11 cellular contexts compared by ENCODE assay signal in the genomic region with DNA sequence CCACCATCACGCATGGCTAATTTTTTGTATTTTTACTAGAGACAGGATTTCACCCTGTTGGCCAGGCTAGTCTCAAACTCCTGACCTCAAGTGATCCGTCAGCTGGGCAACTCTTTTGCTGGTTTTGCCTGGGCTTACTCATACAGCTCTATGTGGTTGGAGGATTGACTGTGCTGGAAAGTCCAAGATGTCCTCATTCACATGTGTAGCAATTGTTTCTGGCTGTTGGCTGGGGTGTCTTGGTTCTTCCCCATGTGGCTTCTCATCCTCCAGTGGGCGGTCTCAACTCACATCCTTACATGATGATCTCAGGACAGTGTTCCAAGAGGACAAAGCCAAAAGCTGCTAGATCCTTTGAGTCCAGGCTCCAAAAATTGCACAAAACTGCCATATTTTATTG. TPM values are rescaled to one million over a fixed set of nuclear protein-coding genes. Genes with fewer than 3 reads are reported as not detected.
A peak's percentile ranks its signal among the peaks of the same experiment; 100 is the strongest.
DNase-seq lines count a peak whose midpoint lies in the region; ATAC-seq and TF ChIP-seq lines count a peak whose summit lies in the region.
"Had no signal": no experiment of that assay in that cellular context is flagged by ENCODE, and none has a peak within 500 bp of the region (broad histone marks: within the 10 kb centered on the region; RNA-seq: fewer than 3 reads in every experiment).

No MANE protein-coding gene starts in this region.

- H3K27ac Mint-ChIP-seq in osteocyte (ENCODE audit: unreplicated experiment), result no peak overlapping the region

- H3K27me3 Mint-ChIP-seq in osteocyte (ENCODE audit: unreplicated experiment), result peaks cover 2% of the 10 kb centered on the region

- no peak overlapping the region for H3K4me3 Mint-ChIP-seq in osteocyte (ENCODE audit: unreplicated experiment)

- H3K4me1 Mint-ChIP-seq in osteocyte (ENCODE audit: unreplicated experiment), result no peaks in the 10 kb centered on the region

- ATAC-seq in GM21737 (IDR thresholded peaks at IDR 0.05; ENCODE audit: unreplicated experiment), result peak; percentile 62
- ATAC-seq in HG03460 (IDR thresholded peaks at IDR 0.05; ENCODE audit: unreplicated experiment), result peak; percentile 87
- ATAC-seq in left colon, result no peak

- TF ChIP-seq CTCF in osteocyte (IDR thresholded peaks at IDR 0.05), result no peak

- no peaks in the 10 kb centered on the region for H3K36me3 Mint-ChIP-seq in osteocyte (ENCODE audit: unreplicated experiment)

- peaks cover 8% of the 10 kb centered on the region for H3K9me3 Mint-ChIP-seq in osteocyte (ENCODE audit: unreplicated experiment)

- intact Hi-C loops in left colon (cut with DNase I, micrococcal nuclease), result no loop called here

- DNase-seq in activated CD4-positive, alpha-beta T cell treated with anti-CD3 and anti-CD28 coated beads for 48 hours, result peak; percentile 12
- no peak for DNase-seq in activated CD4-positive, alpha-beta T cell treated with anti-CD3 and anti-CD28 coated beads for 4 hours
- peak; percentile 19 for DNase-seq in osteocyte (ENCODE audit: extremely low spot score, unreplicated experiment)
- no peak for DNase-seq in COR-L47 (lab: John Stamatoyannopoulos, UW)
- no peak for DNase-seq in NCI-H524 treated with DMSO at 0.1 percent for 48 hours (lab: John Stamatoyannopoulos, UW)
- no peak for DNase-seq in left colon
- DNase-seq: dermis blood vessel endothelial cell, NCI-H524 had no signal

RNA-seq across cellular contexts. Expression of a gene that starts 53.3 kb away (rescaled TPM):
- not detected in 2 replicates for total RNA-seq in osteocyte
- total RNA-seq in left colon, result not detected
- total RNA-seq: A673, dermis blood vessel endothelial cell had no signal

Comparison
In these comparisons a context has a peak if more than half of its experiments do, and no peak if none do; other contexts are left out.
1. DNase-seq: peak in activated CD4-positive, alpha-beta T cell treated with anti-CD3 and anti-CD28 coated beads for 48 hours (single experiment) and osteocyte (single experiment); none in activated CD4-positive, alpha-beta T cell treated with anti-CD3 and anti-CD28 coated beads for 4 hours (0 of 2), COR-L47 (single experiment), NCI-H524 treated with DMSO at 0.1 percent for 48 hours (single experiment) and left colon (0 of 2).